ENCODE assay signal across 1 cellular context in genomic region chr2:37873229-37873628, GRCh38.
TF ChIP-seq lines count a peak whose summit lies in the region.

No MANE protein-coding gene starts in this region.

TF ChIP-seq in H1, 55 proteins besides CTCF, POLR2A, EP300 and RAD21:
- TF ChIP-seq YY1 (IDR thresholded peaks at IDR 0.05; ENCODE audit: low read depth, low read length), result 0 out of 2 replicates have a peak, but pooled peaks have one; percentile 33
- TF ChIP-seq CHD2 (IDR thresholded peaks at IDR 0.05; ENCODE audit: low read length), result no peak
